9 cellular contexts compared by ENCODE assay signal in genomic region chr11:76666408-76666807, GRCh38. TPM values are rescaled to one million over a fixed set of nuclear protein-coding genes. Genes with fewer than 3 reads are reported as not detected.
DNase-seq lines count a peak whose midpoint lies in the region; ATAC-seq and TF ChIP-seq lines count a peak whose summit lies in the region.
"Had no signal": no experiment of that assay in that cellular context is flagged by ENCODE, and none has a peak within 500 bp of the region (broad histone marks: within the 10 kb centered on the region; RNA-seq: fewer than 3 reads in every experiment).

No MANE protein-coding gene starts in this region.

- TF ChIP-seq CTCF in GM12865 (IDR thresholded peaks at IDR 0.05; ENCODE audit: insufficient read depth, low read depth, low read length, missing control alignments), result no peak
- no peak for TF ChIP-seq CTCF in fibroblast of lung (conservative IDR thresholded peaks at IDR 0.05 in 1 of 2, IDR thresholded peaks at IDR 0.05 in 1 of 2; ENCODE audit: low read depth in 1 of 2, low read length in 2 of 2)
- TF ChIP-seq CTCF in PC-3 (conservative IDR thresholded peaks at IDR 0.05; ENCODE audit: low read depth, low read length), result no peak

- peaks cover 39% of the 10 kb centered on the region for H3K79me2 ChIP-seq in fibroblast of lung (ENCODE audit: control insufficient read depth, insufficient read depth, low read length)
- no peaks in the 10 kb centered on the region for H3K79me2 ChIP-seq in PC-3 (ENCODE audit: low read length)

- peaks cover 28% of the 10 kb centered on the region for H3K27me3 Mint-ChIP-seq in activated CD4-positive, alpha-beta memory T cell treated with anti-CD3 and anti-CD28 coated beads, Interleukin-2, amount 10 ng/mL, durations not matched to agents 7 days and 5 days

- H3F3A ChIP-seq in PC-3 (ENCODE audit: low read length, unreplicated experiment), result no peaks in the 10 kb centered on the region

- H3K9ac ChIP-seq in fibroblast of lung (ENCODE audit: insufficient read depth, low read length) (peak overlapping the region; percentile 10), PC-3 (ENCODE audit: low read length) (no peak overlapping the region)

- peaks cover 6% of the 10 kb centered on the region for H3K4me1 ChIP-seq in fibroblast of lung (ENCODE audit: control insufficient read depth, extremely low read depth, insufficient read depth, low read length)
- H3K4me1 ChIP-seq in PC-3 (ENCODE audit: insufficient read depth, low read length), result no peaks in the 10 kb centered on the region

- ATAC-seq in HG03097 (IDR thresholded peaks at IDR 0.05; ENCODE audit: low FRiP score, unreplicated experiment) (peak; percentile 46), PC-3 (no peak; the same call in 1 of the 2 replicates)

- no peaks in the 10 kb centered on the region for H3K9me3 Mint-ChIP-seq in activated CD4-positive, alpha-beta memory T cell treated with anti-CD3 and anti-CD28 coated beads, Interleukin-2, amount 10 ng/mL, durations not matched to agents 7 days and 5 days

- H3K4me1 Mint-ChIP-seq in activated CD4-positive, alpha-beta memory T cell treated with anti-CD3 and anti-CD28 coated beads, Interleukin-2, amount 10 ng/mL, durations not matched to agents 7 days and 5 days, result peaks cover 30% of the 10 kb centered on the region

- peaks cover 4% of the 10 kb centered on the region for H3K27me3 ChIP-seq in fibroblast of lung (ENCODE audit: control insufficient read depth, insufficient read depth, low read length)
- peaks cover 18% of the 10 kb centered on the region for H3K27me3 ChIP-seq in PC-3 (ENCODE audit: low read length)

- no peaks in the 10 kb centered on the region for H3K36me3 Mint-ChIP-seq in activated CD4-positive, alpha-beta memory T cell treated with anti-CD3 and anti-CD28 coated beads, Interleukin-2, amount 10 ng/mL, durations not matched to agents 7 days and 5 days (ENCODE audit: low read depth)

- H3K36me3 ChIP-seq in fibroblast of lung (ENCODE audit: control insufficient read depth, insufficient read depth, low read length) (peaks cover 3% of the 10 kb centered on the region), PC-3 (ENCODE audit: low read depth, low read length) (no peaks in the 10 kb centered on the region)

- H3K4me2 ChIP-seq in fibroblast of lung (ENCODE audit: extremely low read depth, insufficient read depth, low read length) (no peak overlapping the region), PC-3 (ENCODE audit: low read length) (no peak overlapping the region)

- DNase-seq in GM12865 (ENCODE audit: low read depth) (peak; percentile 80), fibroblast of lung (ENCODE audit: low read depth in 2 of 2) (peak; percentile 38 to 46), posterior vena cava (ENCODE audit: low spot score) (peak; percentile 89), A172 (ENCODE audit: low spot score) (no peak), RKO (ENCODE audit: low spot score) (no peak), PC-3 (no peak)
- DNase-seq in activated CD4-positive, alpha-beta memory T cell treated with anti-CD3 and anti-CD28 coated beads, Interleukin-2, amount 10 ng/mL, durations not matched to agents 7 days and 5 days, result no peak

- H3K27ac ChIP-seq in fibroblast of lung (ENCODE audit: insufficient read depth, low read length), result no peak overlapping the region
- no peak overlapping the region for H3K27ac ChIP-seq in PC-3 (ENCODE audit: low read length)
- H3K27ac ChIP-seq: HL-60 had no signal

- H2AFZ ChIP-seq in fibroblast of lung (ENCODE audit: low read length) (no peak overlapping the region), PC-3 (ENCODE audit: low read length) (no peak overlapping the region)

- POLR2A ChIA-PET in PC-3 (lab: Charles Lee; ENCODE audit: unreplicated experiment), result no interaction called here
- POLR2A ChIA-PET in activated CD4-positive, alpha-beta memory T cell treated with anti-CD3 and anti-CD28 coated beads, Interleukin-2, amount 10 ng/mL, durations not matched to agents 7 days and 5 days (lab: Charles Lee), result no interaction called here

- H3K9me3 ChIP-seq in fibroblast of lung (ENCODE audit: control insufficient read depth, insufficient read depth, low read depth, low read length) (no peaks in the 10 kb centered on the region), PC-3 (ENCODE audit: low read length) (no peaks in the 10 kb centered on the region)

- H3K9me2 ChIP-seq in PC-3 (replicated peaks; ENCODE audit: low read length), result no peaks in the 10 kb centered on the region

- CTCF ChIA-PET in PC-3 (lab: Charles Lee), result no interaction called here
- CTCF ChIA-PET in activated CD4-positive, alpha-beta memory T cell treated with anti-CD3 and anti-CD28 coated beads, Interleukin-2, amount 10 ng/mL, durations not matched to agents 7 days and 5 days (lab: Charles Lee), result no interaction called here

- H3K4me3 ChIP-seq in GM12865 (ENCODE audit: low read depth, low read length) (no peak overlapping the region), fibroblast of lung (replicated peaks in 1 of 4; ENCODE audit: control extremely low read depth in 1 of 4, insufficient read depth in 1 of 4, low read depth in 3 of 4, low read length in 4 of 4) (peak overlapping the region in 1 of 4 experiments; percentile 68), PC-3 (ENCODE audit: low read length) (no peak overlapping the region)

- no peak overlapping the region for H3K4me3 Mint-ChIP-seq in activated CD4-positive, alpha-beta memory T cell treated with anti-CD3 and anti-CD28 coated beads, Interleukin-2, amount 10 ng/mL, durations not matched to agents 7 days and 5 days

- H4K20me1 ChIP-seq in fibroblast of lung (ENCODE audit: control insufficient read depth, extremely low read depth, insufficient read depth, low read length) (no peaks in the 10 kb centered on the region), PC-3 (ENCODE audit: low read length) (no peaks in the 10 kb centered on the region)

- intact Hi-C loops in posterior vena cava (cut with DNase I), result loop anchor here in 1 of 2 donors (5.0 kb wide), 1 partner anchor 49 kb away; no protein-coding TSS in a partner anchor
- intact Hi-C loops in PC-3 (cut with micrococcal nuclease), result no loop called here

- H3K27ac Mint-ChIP-seq in activated CD4-positive, alpha-beta memory T cell treated with anti-CD3 and anti-CD28 coated beads, Interleukin-2, amount 10 ng/mL, durations not matched to agents 7 days and 5 days, result no peak overlapping the region

- no TSS peak for BruUV-seq in PC-3 (replicated peaks; lab: Mats Ljungman, UMichigan)

RNA-seq across cellular contexts. Expression of gene LRRC32, which starts 4.1 kb away (rescaled TPM):
- total RNA-seq in fibroblast of lung (15.4 and 19.2 TPM in 2 replicates), posterior vena cava (100 to 1,000 TPM; 108 to 142 TPM), PC-3 (2014; rRNA removed) (not detected in 2 replicates)
- 18.9 and 103 TPM in 2 replicates for polyA plus RNA-seq in fibroblast of lung
- polyA plus RNA-seq in fibroblast of lung (2012), result 39.6 and 236 TPM in 2 replicates
- polyA minus RNA-seq in fibroblast of lung (ENCODE audit: low replicate concordance), result 79.7 and 528 TPM in 2 replicates
- total RNA-seq in A172 (2014; rRNA removed; shearing (Covaris generic)), result not detected in 2 replicates
- 1 to 10 TPM; 7.1 to 7.4 TPM for total RNA-seq in activated CD4-positive, alpha-beta memory T cell treated with anti-CD3 and anti-CD28 coated beads, Interleukin-2, amount 10 ng/mL, durations not matched to agents 7 days and 5 days

Comparison
In these comparisons a context has a peak if more than half of its experiments do, and no peak if none do; other contexts are left out.
1. DNase-seq: peak in GM12865 (single experiment), fibroblast of lung (2 of 2) and posterior vena cava (single experiment); none in A172 (single experiment), RKO (single experiment), PC-3 (single experiment) and activated CD4-positive, alpha-beta memory T cell treated with anti-CD3 and anti-CD28 coated beads, Interleukin-2, amount 10 ng/mL, durations not matched to agents 7 days and 5 days (single experiment).